ENCODE assay signal across 9 cellular contexts in the genomic region with DNA sequence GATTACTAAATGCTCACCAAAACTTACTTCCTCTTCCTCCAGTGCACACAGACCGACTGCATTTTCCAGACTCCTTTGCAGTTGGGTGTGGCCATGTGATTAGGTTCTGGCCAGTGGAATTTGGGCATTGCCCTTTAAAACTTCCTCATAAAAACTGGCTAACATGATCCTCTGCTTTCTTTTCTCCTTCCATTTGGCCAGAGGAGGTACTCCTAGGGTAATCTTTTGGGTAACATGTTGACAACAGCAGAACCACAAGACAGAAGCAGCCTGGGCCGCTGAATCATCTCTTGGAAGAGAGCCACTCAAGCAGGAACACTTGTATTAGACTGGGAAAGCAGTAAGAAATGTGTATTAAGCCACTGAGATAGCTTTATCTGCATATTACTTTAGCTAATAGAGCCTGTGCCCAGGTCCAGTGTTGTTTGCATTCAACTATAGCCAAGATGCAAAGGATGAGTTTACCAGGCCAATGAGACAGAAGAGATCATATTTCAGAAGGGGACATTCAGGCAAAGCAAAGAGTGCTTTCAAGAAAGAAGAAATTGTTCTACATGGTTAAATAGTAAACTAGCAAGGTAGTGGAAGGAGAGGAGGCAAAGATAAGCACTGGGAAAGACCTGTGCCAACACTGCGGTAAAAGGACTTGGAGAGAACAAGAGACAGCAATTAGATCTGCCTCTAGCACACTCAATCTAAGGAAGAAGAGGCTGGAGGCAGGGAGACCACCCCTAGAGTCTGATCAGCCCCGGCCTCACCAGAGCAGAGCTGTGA.
DNase-seq lines count a peak whose midpoint lies in the region; ATAC-seq and TF ChIP-seq lines count a peak whose summit lies in the region.
"Had no signal": no experiment of that assay in that cellular context is flagged by ENCODE, and none has a peak within 500 bp of the region (broad histone marks: within the 10 kb centered on the region; RNA-seq: fewer than 3 reads in every experiment).

No MANE protein-coding gene starts in this region.

- intact Hi-C loops in psoas muscle (cut with DNase I) (no loop called here), natural killer cell (cut with micrococcal nuclease) (no loop called here)
- intact Hi-C loops in activated CD4-positive, alpha-beta T cell treated with anti-CD3 and anti-CD28 coated beads for 36 hours (cut with DNase I, micrococcal nuclease), result no loop called here

- H3K4me1 Mint-ChIP-seq in natural killer cell, result no peaks in the 10 kb centered on the region
- no peaks in the 10 kb centered on the region for H3K4me1 Mint-ChIP-seq in activated CD4-positive, alpha-beta T cell treated with anti-CD3 and anti-CD28 coated beads for 36 hours

- H3K27me3 ChIP-seq in RWPE2 (ENCODE audit: insufficient read depth, poor library complexity, severe bottlenecking), result no peaks in the 10 kb centered on the region
- peaks cover 0 to 8% (median 0%) of the 10 kb centered on the region in 3 donors for H3K27me3 ChIP-seq in psoas muscle (ENCODE audit: insufficient read depth in 3 of 3, low read length in 2 of 3)

- DNase-seq in GM04503 (ENCODE audit: low read depth) (peak; percentile 81), RWPE2 (ENCODE audit: low spot score) (no peak), fibroblast of the conjunctiva (ENCODE audit: low read depth) (peak; percentile 87), psoas muscle (peak; percentile 53 to 56), natural killer cell (no peak), NCI-H1694 treated with DMSO at 0.1 percent for 48 hours (lab: John Stamatoyannopoulos, UW) (no peak)
- no peak for DNase-seq in activated CD4-positive, alpha-beta T cell treated with anti-CD3 and anti-CD28 coated beads for 36 hours
- DNase-seq: NCI-H2171 had no signal

- POLR2A ChIA-PET in activated CD4-positive, alpha-beta T cell treated with anti-CD3 and anti-CD28 coated beads for 36 hours (lab: Charles Lee), result no interaction called here

- H3K27me3 Mint-ChIP-seq in natural killer cell (ENCODE audit: low read depth in 2 of 2), result no peaks in the 10 kb centered on the region
- H3K27me3 Mint-ChIP-seq in activated CD4-positive, alpha-beta T cell treated with anti-CD3 and anti-CD28 coated beads for 36 hours, result no peaks in the 10 kb centered on the region

- H3K36me3 Mint-ChIP-seq in natural killer cell, result no peaks in the 10 kb centered on the region
- H3K36me3 Mint-ChIP-seq in activated CD4-positive, alpha-beta T cell treated with anti-CD3 and anti-CD28 coated beads for 36 hours (ENCODE audit: low read depth), result no peaks in the 10 kb centered on the region

- ATAC-seq in RWPE2 (ENCODE audit: low read depth) (peak; percentile 44; the same call in 1 of the 3 replicates), psoas muscle (peak; percentile 27 to 59 (median 54)), natural killer cell (no peak), HG03135 (IDR thresholded peaks at IDR 0.05; ENCODE audit: unreplicated experiment) (no peak)
- ATAC-seq in activated CD4-positive, alpha-beta T cell treated with anti-CD3 and anti-CD28 coated beads for 36 hours, result no peak

- no peak overlapping the region for H3K4me3 Mint-ChIP-seq in natural killer cell
- no peak overlapping the region for H3K4me3 Mint-ChIP-seq in activated CD4-positive, alpha-beta T cell treated with anti-CD3 and anti-CD28 coated beads for 36 hours

- H3K4me3 ChIP-seq in RWPE2 (ENCODE audit: severe bottlenecking), result no peak overlapping the region
- H3K4me3 ChIP-seq in psoas muscle, result no peak overlapping the region

- no peak for TF ChIP-seq CTCF in RWPE2 (IDR thresholded peaks at IDR 0.05; ENCODE audit: poor library complexity, severe bottlenecking)
- no peak for TF ChIP-seq CTCF in psoas muscle (IDR thresholded peaks at IDR 0.05)
- no peak for TF ChIP-seq CTCF in natural killer cell (IDR thresholded peaks at IDR 0.05)

- WGBS in psoas muscle, 3 donors, result 40 to 54% (median 43%) methylated on average over 4 of the region's 4 CpGs

- H3K27ac Mint-ChIP-seq in natural killer cell, result no peak overlapping the region
- no peak overlapping the region for H3K27ac Mint-ChIP-seq in activated CD4-positive, alpha-beta T cell treated with anti-CD3 and anti-CD28 coated beads for 36 hours

- no peaks in the 10 kb centered on the region for H3K36me3 ChIP-seq in RWPE2 (ENCODE audit: low read depth)
- H3K36me3 ChIP-seq in psoas muscle (ENCODE audit: insufficient read depth in 1 of 2, low read depth in 1 of 2), result no peaks in the 10 kb centered on the region

- H3K9me3 ChIP-seq in RWPE2 (ENCODE audit: severe bottlenecking), result no peaks in the 10 kb centered on the region
- H3K9me3 ChIP-seq in psoas muscle, result no peaks in the 10 kb centered on the region

- CTCF ChIA-PET in activated CD4-positive, alpha-beta T cell treated with anti-CD3 and anti-CD28 coated beads for 36 hours (lab: Charles Lee), result no interaction called here

- H3K27ac ChIP-seq in RWPE2 (ENCODE audit: poor library complexity, severe bottlenecking) (no peak overlapping the region), psoas muscle (no peak overlapping the region)

- H3K9me3 Mint-ChIP-seq in natural killer cell, result no peaks in the 10 kb centered on the region
- no peaks in the 10 kb centered on the region for H3K9me3 Mint-ChIP-seq in activated CD4-positive, alpha-beta T cell treated with anti-CD3 and anti-CD28 coated beads for 36 hours (ENCODE audit: low read depth)

- H3K4me1 ChIP-seq in RWPE2 (ENCODE audit: insufficient read depth, poor library complexity, severe bottlenecking), result no peaks in the 10 kb centered on the region
- no peaks in the 10 kb centered on the region for H3K4me1 ChIP-seq in psoas muscle

Comparison
In these comparisons a context has a peak if more than half of its experiments do, and no peak if none do; other contexts are left out.
1. DNase-seq: peak in GM04503 (single experiment), fibroblast of the conjunctiva (single experiment) and psoas muscle (2 of 2); none in RWPE2 (single experiment), natural killer cell (single experiment), NCI-H1694 treated with DMSO at 0.1 percent for 48 hours (single experiment) and activated CD4-positive, alpha-beta T cell treated with anti-CD3 and anti-CD28 coated beads for 36 hours (single experiment).
2. ATAC-seq: peak in RWPE2 (single experiment) and psoas muscle (4 of 4); none in natural killer cell (0 of 3), activated CD4-positive, alpha-beta T cell treated with anti-CD3 and anti-CD28 coated beads for 36 hours (single experiment) and HG03135 (single experiment).